ENCODE assay signal across 23 cellular contexts in the genomic region with DNA sequence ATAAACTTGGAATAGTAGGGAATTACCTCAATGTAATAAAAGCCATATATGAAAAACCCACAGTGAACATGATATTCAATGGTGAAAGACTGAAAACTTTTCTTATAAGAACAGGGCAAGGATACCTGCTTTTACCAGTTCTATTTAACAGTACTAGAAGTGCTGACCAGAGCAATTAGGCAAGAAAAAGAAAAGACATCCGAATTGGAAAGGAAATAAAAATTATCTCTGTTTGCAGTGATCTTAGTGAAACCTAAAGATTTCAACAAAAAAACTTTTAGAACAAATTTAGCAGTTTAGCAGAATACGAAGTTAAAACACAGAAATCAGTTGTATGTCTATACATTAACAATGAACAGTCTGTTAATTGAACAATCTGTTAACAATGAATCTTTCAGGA.
DNase-seq lines count a peak whose midpoint lies in the region; ATAC-seq, FAIRE-seq and TF ChIP-seq lines count a peak whose summit lies in the region.
"Had no signal": no experiment of that assay in that cellular context is flagged by ENCODE, and none has a peak within 500 bp of the region (broad histone marks: within the 10 kb centered on the region; RNA-seq: fewer than 3 reads in every experiment).

No MANE protein-coding gene starts in this region.

- no peaks in the 10 kb centered on the region for H3K4me1 ChIP-seq in keratinocyte (ENCODE audit: control insufficient read depth, extremely low read depth, insufficient read depth, low read length)
- H3K4me1 ChIP-seq: A549, BE2C had no signal

- H3K79me2 ChIP-seq in keratinocyte (ENCODE audit: control insufficient read depth, insufficient read depth, low read length): no peaks in the 10 kb centered on the region

- no peaks in the 10 kb centered on the region for H3K9me1 ChIP-seq in keratinocyte (ENCODE audit: control insufficient read depth, extremely low read depth, insufficient read depth, low read length)

- no peak for TF ChIP-seq CTCF in D721Med (IDR thresholded peaks at IDR 0.05; ENCODE audit: insufficient read depth, missing control alignments)
- no peak for TF ChIP-seq CTCF in endothelial cell (IDR thresholded peaks at IDR 0.05; ENCODE audit: unreplicated experiment)
- TF ChIP-seq CTCF in keratinocyte (optimal IDR thresholded peaks at IDR 0.05 in 1 of 3, IDR thresholded peaks at IDR 0.05 in 1 of 3, conservative IDR thresholded peaks at IDR 0.05 in 1 of 3; ENCODE audit: extremely low read depth in 1 of 3, insufficient read depth in 2 of 3, low read length in 3 of 3): no peak

- no peak overlapping the region for H3K4me2 ChIP-seq in keratinocyte (ENCODE audit: control insufficient read depth, extremely low read depth, insufficient read depth, low read depth, low read length)
- H3K4me2 ChIP-seq: A549; BLaER1 treated with 17β-estradiol and CSF1 and Interleukin-3, amounts not matched to agents 10 nM and 100 nM had no signal

- DNase-seq in D721Med (ENCODE audit: insufficient read length, low spot score): no peak
- DNase-seq in GM19239 (ENCODE audit: insufficient read length, low spot score): no peak
- no peak for DNase-seq in endothelial cell (ENCODE audit: low spot score)
- DNase-seq in keratinocyte (ENCODE audit: low read depth, low spot score): no peak
- DNase-seq in NCI-H510A (lab: John Stamatoyannopoulos, UW): no peak
- no peak for DNase-seq in posterior cingulate gyrus
- DNase-seq: 8988T; ACHN; AML-193; BE2C; CD4-positive, alpha-beta T cell; CD8-positive, alpha-beta memory T cell; DMS53; DMS79 treated with DMSO at 0.1 percent for 48 hours; GM23248; H7; HCEC 1CT had no signal

- no peak overlapping the region for H3K4me3 ChIP-seq in keratinocyte (ENCODE audit: control insufficient read depth in 2 of 3, extremely low read depth in 1 of 3, insufficient read depth in 2 of 3, low read depth in 1 of 3, low read length in 3 of 3)
- H3K4me3 ChIP-seq: A549; BLaER1 treated with 17β-estradiol and CSF1 and Interleukin-3, amounts not matched to agents 10 nM and 100 nM; GM23248 had no signal

- peaks cover 31% of the 10 kb centered on the region for H3K36me3 Mint-ChIP-seq in endothelial cell (ENCODE audit: low read depth, unreplicated experiment)

- peaks cover 3 to 5% of the 10 kb centered on the region in 2 experiments for H3K36me3 ChIP-seq in keratinocyte (ENCODE audit: control insufficient read depth in 2 of 2, extremely low read depth in 1 of 2, insufficient read depth in 2 of 2, low read length in 2 of 2)
- H3K36me3 ChIP-seq: BE2C had no signal

- no peak overlapping the region for H3K27ac ChIP-seq in keratinocyte (ENCODE audit: control insufficient read depth, insufficient read depth, low read length)
- H3K27ac ChIP-seq: A549; BLaER1 treated with 17β-estradiol and CSF1 and Interleukin-3, amounts not matched to agents 10 nM and 100 nM; GM23248 had no signal

- peak overlapping the region; percentile 47 for H3K4me3 Mint-ChIP-seq in endothelial cell (ENCODE audit: unreplicated experiment)
- H3K4me3 Mint-ChIP-seq: CD14-positive monocyte; CD4-positive, alpha-beta T cell; CD8-positive, alpha-beta memory T cell had no signal

- dilution Hi-C loops in keratinocyte (cut with MboI; ENCODE audit: extremely low pct_ligation_motif_present, low sequenced_read_pairs): no loop called here

- H3K9ac ChIP-seq in keratinocyte (ENCODE audit: control insufficient read depth, extremely low read depth, insufficient read depth, low read length): no peak overlapping the region
- H3K9ac ChIP-seq: BLaER1 treated with 17β-estradiol and CSF1 and Interleukin-3, amounts not matched to agents 10 nM and 100 nM; GM23248 had no signal

- H3K27me3 ChIP-seq in keratinocyte (ENCODE audit: control insufficient read depth, extremely low read depth, insufficient read depth, low read length): no peaks in the 10 kb centered on the region
- H3K27me3 ChIP-seq: BE2C; BLaER1 treated with 17β-estradiol and CSF1 and Interleukin-3, amounts not matched to agents 10 nM and 100 nM had no signal

- no peak overlapping the region for H3K27ac Mint-ChIP-seq in endothelial cell (ENCODE audit: unreplicated experiment)
- H3K27ac Mint-ChIP-seq: CD14-positive monocyte; CD4-positive, alpha-beta T cell had no signal

- ATAC-seq in HG03139 (IDR thresholded peaks at IDR 0.05; ENCODE audit: unreplicated experiment): no peak
- ATAC-seq: A549 had no signal

- H4K20me1 ChIP-seq in keratinocyte (ENCODE audit: control insufficient read depth, extremely low read depth, insufficient read depth, low read length): no peaks in the 10 kb centered on the region

- H2AFZ ChIP-seq in keratinocyte (ENCODE audit: control insufficient read depth, low read length): no peak overlapping the region
- H2AFZ ChIP-seq: GM23248 had no signal

- H3K4me1 Mint-ChIP-seq in endothelial cell (ENCODE audit: unreplicated experiment): no peaks in the 10 kb centered on the region
- H3K4me1 Mint-ChIP-seq: CD14-positive monocyte; CD8-positive, alpha-beta memory T cell had no signal

- H3K9me3 ChIP-seq in keratinocyte (ENCODE audit: control insufficient read depth, low read depth, low read length): no peaks in the 10 kb centered on the region
- H3K9me3 ChIP-seq: BE2C had no signal

- FAIRE-seq in D721Med (lab: Jason Lieb, UNC) (peak; percentile 68), GM19239 (lab: Jason Lieb, UNC) (peak; percentile 31), keratinocyte (lab: Jason Lieb, UNC) (peak; percentile 9)
- FAIRE-seq: A549, GM12892, H1 had no signal

- no peaks in the 10 kb centered on the region for H3K9me3 Mint-ChIP-seq in endothelial cell (ENCODE audit: unreplicated experiment)

- intact Hi-C loops in posterior cingulate gyrus (cut with DNase I): no loop called here

- peaks cover 3% of the 10 kb centered on the region for H3K27me3 Mint-ChIP-seq in endothelial cell (ENCODE audit: unreplicated experiment)
- H3K27me3 Mint-ChIP-seq: CD4-positive, alpha-beta T cell; CD8-positive, alpha-beta memory T cell had no signal
